Comparison of ENCODE assay signal across 23 cellular contexts in the genomic region with DNA sequence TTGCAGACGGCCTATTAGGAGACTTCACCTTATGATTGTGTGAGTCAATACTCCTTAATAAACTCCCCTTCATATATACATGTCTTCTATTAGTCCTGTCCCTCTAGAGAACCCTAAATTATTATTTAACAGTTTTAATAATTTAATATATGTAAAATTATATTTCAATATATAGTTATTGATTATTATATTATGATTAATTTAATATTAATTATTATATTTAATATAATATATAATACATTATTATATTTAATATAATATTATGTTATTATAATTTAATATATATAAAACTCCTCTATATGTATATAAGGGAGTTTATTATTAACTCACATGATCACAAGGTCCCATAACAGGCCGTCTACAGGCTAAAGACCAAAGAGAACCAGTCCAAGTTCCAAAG.
DNase-seq lines count a peak whose midpoint lies in the region; ATAC-seq, FAIRE-seq and TF ChIP-seq lines count a peak whose summit lies in the region.
"Had no signal": no experiment of that assay in that cellular context is flagged by ENCODE, and none has a peak within 500 bp of the region (broad histone marks: within the 10 kb centered on the region; RNA-seq: fewer than 3 reads in every experiment).

No MANE protein-coding gene starts in this region.

- no peaks in the 10 kb centered on the region for H3K36me3 ChIP-seq in pancreas
- H3K36me3 ChIP-seq: BLaER1, HAP-1 had no signal

- H3K4me3 ChIP-seq in AG04450 (ENCODE audit: low read depth, low read length) (no peak overlapping the region), pancreas (no peak overlapping the region)
- H3K4me3 ChIP-seq: BLaER1, GM23338, HAP-1 had no signal

- DNase-seq in AG04450 (ENCODE audit: low read depth, low spot score) (no peak), pancreas (no peak), NCI-H1048 (lab: John Stamatoyannopoulos, UW) (no peak), D341Med (ENCODE audit: low spot score) (no peak), NCI-H524 treated with DMSO at 0.1 percent for 48 hours (lab: John Stamatoyannopoulos, UW) (no peak)
- DNase-seq: 8988T; Caco-2; CD4-positive, CD25-positive, alpha-beta regulatory T cell; CD8-positive, alpha-beta T cell; DMS 273 treated with DMSO at 0.1 percent for 48 hours; DMS79 treated with DMSO at 0.1 percent for 48 hours; HFFc6 had no signal

- H3K27ac ChIP-seq in AG04450 (ENCODE audit: low read depth, low read length) = peak overlapping the region; percentile 2
- H3K27ac ChIP-seq in pancreas = no peak overlapping the region
- H3K27ac ChIP-seq: BLaER1, C4-2B had no signal

- CTCF ChIA-PET in AG04450 (lab: Charles Lee) = no interaction called here

- no peak for TF ChIP-seq CTCF in AG04450 (IDR thresholded peaks at IDR 0.05; ENCODE audit: low read depth, low read length)
- TF ChIP-seq CTCF in pancreas (IDR thresholded peaks at IDR 0.05) = no peak

- FAIRE-seq in TTC549 (lab: Jason Lieb, UNC) (peak; percentile 90), endometrium (lab: Jason Lieb, UNC) (peak; percentile 39), pancreas (lab: Jason Lieb, UNC) (peak; percentile 67)
- FAIRE-seq: D721Med, GM12892, GM19239, H54 had no signal

- intact Hi-C loops in pancreas (cut with DNase I) = no loop called here

- POLR2A ChIA-PET in AG04450 (lab: Yijun Ruan, JAX) = no interaction called here

- ATAC-seq in pancreas (no peak), GM21390 (IDR thresholded peaks at IDR 0.05; ENCODE audit: unreplicated experiment) (no peak)
- ATAC-seq: CD8-positive, alpha-beta T cell; GM23338 had no signal

- WGBS in pancreas, 2 donors = 48 to 61% methylated on average over 2 of the region's 2 CpGs

- H3K9me3 ChIP-seq in AG04450 (ENCODE audit: control insufficient read depth, insufficient read depth, low read length) (peaks cover 30% of the 10 kb centered on the region), pancreas (no peaks in the 10 kb centered on the region)
- H3K9me3 ChIP-seq: Caco-2, HAP-1 had no signal

- no peaks in the 10 kb centered on the region for H3K4me1 ChIP-seq in pancreas
- H3K4me1 ChIP-seq: BLaER1, Caco-2, HAP-1 had no signal

- H3K27me3 ChIP-seq in AG04450 (ENCODE audit: control insufficient read depth, insufficient read depth, low read length) (no peaks in the 10 kb centered on the region), pancreas (no peaks in the 10 kb centered on the region)
- H3K27me3 ChIP-seq: BLaER1 had no signal
